10 cellular contexts compared by ENCODE assay signal in genomic region chr2:189662674-189663226, GRCh38. TPM values are rescaled to one million over a fixed set of nuclear protein-coding genes. Genes with fewer than 3 reads are reported as not detected.
DNase-seq lines count a peak whose midpoint lies in the region; TF ChIP-seq lines count a peak whose summit lies in the region.
"Had no signal": no experiment of that assay in that cellular context is flagged by ENCODE, and none has a peak within 500 bp of the region (broad histone marks: within the 10 kb centered on the region; RNA-seq: fewer than 3 reads in every experiment).

No MANE protein-coding gene starts in this region.

- H3K4me3 Mint-ChIP-seq in MCF 10A (ENCODE audit: unreplicated experiment), result no peak overlapping the region
- H3K4me3 Mint-ChIP-seq in activated T-cell treated with anti-CD3 and anti-CD28 coated beads, Interleukin-2, amount 50 U/mL, for 24 hours, result no peak overlapping the region

- no TSS peak for BruUV-seq in MCF 10A (replicated peaks; lab: Mats Ljungman, UMichigan)

- peak overlapping the region in 1 of 2 donors; percentile 96 for H3K27ac ChIP-seq in breast epithelium
- no peak overlapping the region for H3K27ac ChIP-seq in SK-N-MC
- H3K27ac ChIP-seq in tibial nerve, result peak overlapping the region in 1 of 4 donors; percentile 95

- H3K36me3 ChIP-seq in breast epithelium (no peaks in the 10 kb centered on the region), SK-N-MC (ENCODE audit: insufficient read depth, low read length) (peaks cover 34% of the 10 kb centered on the region), tibial nerve (peaks cover 0 to 26% (median 0%) of the 10 kb centered on the region in 3 donors)

- peak overlapping the region; percentile 97 for H3K9ac ChIP-seq in SK-N-MC (ENCODE audit: insufficient read length)

- intact Hi-C loops in breast epithelium (cut with DNase I; ENCODE audit: low total_unique reads) (no loop called here), MCF 10A (cut with micrococcal nuclease) (loop anchor here (5.0 kb wide), 2 partner anchors 120 to 655 kb away; partner anchors contain the start of genes HIBCH, ORMDL1 and PMS1), posterior vena cava (cut with DNase I) (loop anchor here in 1 of 2 donors (5.0 kb wide), 1 partner anchor 35 kb away; no protein-coding TSS in a partner anchor)

- H3K4me3 ChIP-seq in breast epithelium (peak overlapping the region; percentile 75 to 96 (median 93)), SK-N-MC (peak overlapping the region; percentile 92), tibial nerve (peak overlapping the region in 3 of 4 donors; percentile 71 to 83 (median 82))

- no peak for TF ChIP-seq EP300 in tibial nerve (IDR thresholded peaks at IDR 0.05)

- 71% methylated on average over 5 of the region's 5 CpGs for WGBS in tibial nerve, 2 donors

- no peaks in the 10 kb centered on the region for H3K9me3 ChIP-seq in breast epithelium
- H3K9me3 ChIP-seq in SK-N-MC (ENCODE audit: low read depth, low read length), result no peaks in the 10 kb centered on the region
- H3K9me3 ChIP-seq in tibial nerve, result no peaks in the 10 kb centered on the region

- no peak for TF ChIP-seq CTCF in breast epithelium (IDR thresholded peaks at IDR 0.05)
- TF ChIP-seq CTCF in MCF 10A (IDR thresholded peaks at IDR 0.05; ENCODE audit: unreplicated experiment), result no peak
- TF ChIP-seq CTCF in tibial nerve (IDR thresholded peaks at IDR 0.05), result no peak

- H3K4me1 ChIP-seq in breast epithelium (peaks cover 0 to 6% of the 10 kb centered on the region in 2 donors), tibial nerve (peaks cover 0 to 51% (median 13%) of the 10 kb centered on the region in 4 donors)

- peaks cover 5% of the 10 kb centered on the region for H3K4me1 Mint-ChIP-seq in MCF 10A (ENCODE audit: insufficient read depth, unreplicated experiment)
- peaks cover 55% of the 10 kb centered on the region for H3K4me1 Mint-ChIP-seq in activated T-cell treated with anti-CD3 and anti-CD28 coated beads, Interleukin-2, amount 50 U/mL, for 24 hours (ENCODE audit: low read depth)

- POLR2A ChIA-PET in MCF 10A (lab: Yijun Ruan, JAX), result interaction anchor here (0.5 to 5.7 kb wide), 5 partner anchors 12 to 783 kb away, joined by 3 to 59 read pairs (median 5); partner anchors contain the start of gene ANKAR

- H3K27me3 Mint-ChIP-seq in MCF 10A (ENCODE audit: insufficient read depth, unreplicated experiment), result no peaks in the 10 kb centered on the region
- no peaks in the 10 kb centered on the region for H3K27me3 Mint-ChIP-seq in activated T-cell treated with anti-CD3 and anti-CD28 coated beads, Interleukin-2, amount 50 U/mL, for 24 hours
- H3K27me3 Mint-ChIP-seq: CD4-positive, alpha-beta T cell had no signal

- CTCF ChIA-PET in MCF 10A (lab: Yijun Ruan, JAX), result interaction anchor here (0.6 to 8.9 kb wide), 7 partner anchors 11 to 126 kb away, joined by 3 to 123 read pairs (median 24); partner anchors contain the start of genes ANKAR and OSGEPL1

- H3K36me3 Mint-ChIP-seq in MCF 10A (ENCODE audit: insufficient read depth, unreplicated experiment), result peaks cover 20% of the 10 kb centered on the region
- peaks cover 40% of the 10 kb centered on the region for H3K36me3 Mint-ChIP-seq in activated T-cell treated with anti-CD3 and anti-CD28 coated beads, Interleukin-2, amount 50 U/mL, for 24 hours (ENCODE audit: low read depth)

- H3K27me3 ChIP-seq in breast epithelium (no peaks in the 10 kb centered on the region), tibial nerve (no peaks in the 10 kb centered on the region)

- no peak overlapping the region for H3K27ac Mint-ChIP-seq in MCF 10A (ENCODE audit: low read depth, unreplicated experiment)
- H3K27ac Mint-ChIP-seq in activated T-cell treated with anti-CD3 and anti-CD28 coated beads, Interleukin-2, amount 50 U/mL, for 24 hours, result no peak overlapping the region
- H3K27ac Mint-ChIP-seq: CD4-positive, alpha-beta T cell had no signal

- no peak for TF ChIP-seq POLR2A in breast epithelium (IDR thresholded peaks at IDR 0.05)
- no peak for TF ChIP-seq POLR2A in tibial nerve (IDR thresholded peaks at IDR 0.05)

- no peaks in the 10 kb centered on the region for H3K9me3 Mint-ChIP-seq in MCF 10A (ENCODE audit: unreplicated experiment)
- no peaks in the 10 kb centered on the region for H3K9me3 Mint-ChIP-seq in activated T-cell treated with anti-CD3 and anti-CD28 coated beads, Interleukin-2, amount 50 U/mL, for 24 hours
- H3K9me3 Mint-ChIP-seq: CD4-positive, alpha-beta T cell had no signal

- no peak for DNase-seq in breast epithelium (ENCODE audit: low spot score in 2 of 2)
- DNase-seq in MCF 10A (ENCODE audit: unreplicated experiment), result no peak
- no peak for DNase-seq in SK-N-MC (ENCODE audit: low read depth, low spot score)
- DNase-seq in kidney tubule cell (ENCODE audit: low spot score), result peak; percentile 23
- DNase-seq in tibial nerve (ENCODE audit: low spot score in 2 of 2), result no peak
- DNase-seq in NCI-H510A treated with DMSO at 0.1 percent for 48 hours (lab: John Stamatoyannopoulos, UW), result no peak
- DNase-seq in posterior vena cava (ENCODE audit: low spot score), result no peak
- DNase-seq in activated T-cell treated with anti-CD3 and anti-CD28 coated beads, Interleukin-2, amount 50 U/mL, for 24 hours, result no peak
- DNase-seq: CD4-positive, alpha-beta T cell; islet precursor cell had no signal

RNA-seq across cellular contexts. Expression of gene ASNSD1, which starts 1.5 kb away (rescaled TPM):
- total RNA-seq in breast epithelium (10 to 100 TPM; 48.0 to 65.6 (median 54.7) TPM), MCF 10A (2022) (29.8 and 41.4 TPM in 2 replicates), tibial nerve (10 to 100 TPM; 42.6 to 66.6 (median 53.4) TPM), posterior vena cava (10 to 100 TPM; 32.4 to 36.2 TPM)

RNA-seq across cellular contexts. Expression of gene ANKAR, which starts 11.7 kb away (rescaled TPM):
- total RNA-seq in breast epithelium (10 to 100 TPM; 11.5 to 22.1 (median 21.1) TPM), MCF 10A (2022) (4.6 and 5.1 TPM in 2 replicates), tibial nerve (10 to 100 TPM; 14.9 to 38.8 (median 27.8) TPM), posterior vena cava (10 to 100 TPM; 14.1 to 15.1 TPM)
